8 cellular contexts compared by ENCODE assay signal in the genomic region with DNA sequence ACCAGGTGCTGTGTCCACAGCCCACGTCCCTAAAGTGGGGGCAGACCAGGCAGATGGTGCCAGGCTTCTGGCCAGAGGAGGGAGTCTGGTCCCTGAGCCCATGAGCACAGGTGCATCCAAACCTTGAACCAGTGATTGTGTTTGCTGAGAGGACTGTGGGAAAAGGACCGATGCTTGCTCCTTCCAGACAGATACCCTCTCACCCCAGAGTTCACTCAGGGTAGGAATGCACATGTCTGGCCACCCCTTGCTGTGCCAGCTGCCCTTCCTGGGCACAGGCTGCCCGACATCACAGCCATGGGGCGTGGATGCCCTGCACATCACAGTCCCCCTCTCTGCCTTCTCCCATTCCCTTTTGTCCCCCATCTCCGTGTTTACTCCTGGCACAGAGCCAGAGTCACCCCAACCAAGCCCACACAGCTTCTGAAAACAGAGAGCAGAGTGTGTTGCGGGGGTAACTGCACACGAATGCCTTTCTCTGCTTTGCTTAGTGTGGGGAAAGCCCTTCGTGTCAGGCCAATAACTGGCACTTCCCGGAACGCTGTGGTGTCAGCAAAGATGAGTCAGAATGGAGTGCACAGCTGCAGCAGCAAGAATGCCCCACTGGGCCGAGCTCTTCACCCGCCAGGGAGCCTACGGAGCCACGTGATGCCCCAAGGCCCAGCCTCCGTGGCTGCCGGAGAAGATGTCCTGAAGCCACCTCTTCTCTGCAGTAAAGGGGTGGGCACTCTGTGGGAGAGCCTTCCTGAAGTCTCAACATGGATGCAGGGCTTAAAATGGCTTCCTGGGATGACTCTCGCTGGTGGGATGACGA. TPM values are rescaled to one million over a fixed set of nuclear protein-coding genes. Genes with fewer than 3 reads are reported as not detected.
DNase-seq lines count a peak whose midpoint lies in the region; ATAC-seq and TF ChIP-seq lines count a peak whose summit lies in the region.

No MANE protein-coding gene starts in this region.

- H3K27ac Mint-ChIP-seq in activated CD8-positive, alpha-beta T cell treated with anti-CD3 and anti-CD28 coated beads for 36 hours: peak overlapping the region; percentile 81
- H3K27ac Mint-ChIP-seq in natural killer cell: peak overlapping the region; percentile 5 to 49

- H3K4me1 Mint-ChIP-seq in activated CD8-positive, alpha-beta T cell treated with anti-CD3 and anti-CD28 coated beads for 36 hours (ENCODE audit: low read depth): peaks cover 46% of the 10 kb centered on the region
- peaks cover 27 to 41% of the 10 kb centered on the region in 2 donors for H3K4me1 Mint-ChIP-seq in natural killer cell

- no peaks in the 10 kb centered on the region for H3K9me3 Mint-ChIP-seq in activated CD8-positive, alpha-beta T cell treated with anti-CD3 and anti-CD28 coated beads for 36 hours
- H3K9me3 Mint-ChIP-seq in natural killer cell: no peaks in the 10 kb centered on the region

- H3K4me3 Mint-ChIP-seq in activated CD8-positive, alpha-beta T cell treated with anti-CD3 and anti-CD28 coated beads for 36 hours: peak overlapping the region; percentile 13
- H3K4me3 Mint-ChIP-seq in natural killer cell: no peak overlapping the region

- intact Hi-C loops in activated CD8-positive, alpha-beta T cell treated with anti-CD3 and anti-CD28 coated beads for 36 hours (cut with micrococcal nuclease): no loop called here
- intact Hi-C loops in natural killer cell (cut with micrococcal nuclease): no loop called here

- POLR2A ChIA-PET in activated CD8-positive, alpha-beta T cell treated with anti-CD3 and anti-CD28 coated beads for 36 hours (lab: Charles Lee): interaction anchor here (0.7 to 2.5 kb wide), 3 partner anchors 11 to 39 kb away, joined by 3 to 11 read pairs (median 3); no protein-coding TSS in a partner anchor

- ATAC-seq in HG02852 (IDR thresholded peaks at IDR 0.05; ENCODE audit: unreplicated experiment): peak; percentile 93
- ATAC-seq in activated CD8-positive, alpha-beta T cell treated with anti-CD3 and anti-CD28 coated beads for 36 hours: peak; percentile 93
- peak; percentile 72 to 93 (median 90) for ATAC-seq in natural killer cell

- TF ChIP-seq CTCF in activated CD8-positive, alpha-beta T cell treated with anti-CD3 and anti-CD28 coated beads for 36 hours (IDR thresholded peaks at IDR 0.05): no peak
- no peak for TF ChIP-seq CTCF in natural killer cell (IDR thresholded peaks at IDR 0.05)

- peaks cover 21% of the 10 kb centered on the region for H3K36me3 Mint-ChIP-seq in activated CD8-positive, alpha-beta T cell treated with anti-CD3 and anti-CD28 coated beads for 36 hours (ENCODE audit: low read depth)
- H3K36me3 Mint-ChIP-seq in natural killer cell: no peaks in the 10 kb centered on the region

- CTCF ChIA-PET in activated CD8-positive, alpha-beta T cell treated with anti-CD3 and anti-CD28 coated beads for 36 hours (lab: Charles Lee): interaction anchor here (1.3 to 3.3 kb wide), 4 partner anchors 12 to 42 kb away, joined by 3 to 16 read pairs (median 8); no protein-coding TSS in a partner anchor

- DNase-seq in NCI-H82 (lab: John Stamatoyannopoulos, UW): peak; percentile 14
- DNase-seq in NCI-H82 treated with DMSO at 0.1 percent for 48 hours (lab: John Stamatoyannopoulos, UW; ENCODE audit: unreplicated experiment): no peak
- DNase-seq in NCI-H226: peak; percentile 96
- peak; percentile 78 for DNase-seq in activated CD8-positive, alpha-beta T cell treated with anti-CD3 and anti-CD28 coated beads for 36 hours
- DNase-seq in epidermal melanocyte (ENCODE audit: insufficient read length, low spot score): peak; percentile 88
- DNase-seq in natural killer cell: no peak
- DNase-seq in stromal cell of bone marrow (ENCODE audit: low read depth): peak; percentile 95

- H3K27me3 Mint-ChIP-seq in activated CD8-positive, alpha-beta T cell treated with anti-CD3 and anti-CD28 coated beads for 36 hours: no peaks in the 10 kb centered on the region
- H3K27me3 Mint-ChIP-seq in natural killer cell (ENCODE audit: low read depth in 2 of 2): no peaks in the 10 kb centered on the region

RNA-seq across cellular contexts. Expression of a gene that starts 7.6 kb away (rescaled TPM):
- 10 to 100 TPM; 82.7 to 88.2 TPM for total RNA-seq in activated CD8-positive, alpha-beta T cell treated with anti-CD3 and anti-CD28 coated beads for 36 hours
- total RNA-seq in natural killer cell: 10 to 100 TPM; 47.9 to 51.3 (median 50.3) TPM

RNA-seq across cellular contexts. Expression of a gene that starts 57.5 kb away (rescaled TPM):
- 100 to 1,000 TPM; 212 to 223 TPM for total RNA-seq in activated CD8-positive, alpha-beta T cell treated with anti-CD3 and anti-CD28 coated beads for 36 hours
- 100 to 1,000 TPM; 219 to 244 (median 237) TPM for total RNA-seq in natural killer cell

Comparison
In these comparisons a context has a peak if more than half of its experiments do, and no peak if none do; other contexts are left out.
1. DNase-seq: peak in NCI-H82 (single experiment), NCI-H226 (single experiment), activated CD8-positive, alpha-beta T cell treated with anti-CD3 and anti-CD28 coated beads for 36 hours (single experiment), epidermal melanocyte (single experiment) and stromal cell of bone marrow (single experiment); none in NCI-H82 treated with DMSO at 0.1 percent for 48 hours (single experiment) and natural killer cell (single experiment).
2. Peak in every context shown above with its lines, with median percentiles within 50 percentile points of each other: ATAC-seq.